ENCODE assay signal across 20 cellular contexts in genomic region chr10:51763746-51764145, GRCh38.
"Had no signal": no experiment of that assay in that cellular context is flagged by ENCODE, and none has a peak within 500 bp of the region (broad histone marks: within the 10 kb centered on the region; RNA-seq: fewer than 3 reads in every experiment).

No MANE protein-coding gene starts in this region.

- DNase-seq: naive thymus-derived CD8-positive, alpha-beta T cell; nephron progenitor cell; nucleus accumbens; pancreas; right cardiac atrium; right lobe of liver; sigmoid colon; small intestine; stimulated activated CD4-positive, alpha-beta T cell treated with anti-CD3 and anti-CD28 coated beads, Interleukin-15, amount 100 ng/mL, for 24 hours; stimulated activated CD4-positive, alpha-beta T cell treated with anti-CD3 and anti-CD28 coated beads, Interleukin-2, amount 100 ng/mL, for 24 hours; stimulated activated CD4-positive, alpha-beta T cell treated with anti-CD3 and anti-CD28 coated beads, Interleukin-2, amount 100 ng/mL, for 48 hours; stimulated activated CD4-positive, alpha-beta T cell treated with anti-CD3 and anti-CD28 coated beads, Interleukin-4, amount 100 ng/mL, for 24 hours; stimulated activated naive B cell treated with anti-CD40 and anti-IgM and Interleukin-4, amounts not matched to agents 10 μg/mL and 1 μg/mL and 100 μg/mL, for 72 hours; stimulated activated naive CD4-positive, alpha-beta T cell treated with Interleukin-2 at 50 U/mL for 16 hours; stomach; thyroid gland; trophoblast cell; upper lobe of left lung had no signal

- ATAC-seq: naive thymus-derived CD8-positive, alpha-beta T cell; natural killer cell treated with Interleukin-12 subunit alpha and Interleukin-12 subunit beta and Interleukin-15 and Interleukin-18, amount 100 ng/mL, for 72 hours; pancreas; right cardiac atrium; right lobe of liver; stimulated activated effector memory CD8-positive, alpha-beta T cell treated with anti-CD3 and anti-CD28 coated beads, Interleukin-12 subunit alpha, Interleukin-12 subunit beta, amount 100 ng/mL, for 72 hours; stimulated activated naive B cell treated with anti-CD40 and anti-IgM and Interleukin-4, amounts not matched to agents 10 μg/mL and 1 μg/mL and 100 μg/mL, for 72 hours had no signal
